8 cellular contexts compared by ENCODE assay signal in the genomic region with DNA sequence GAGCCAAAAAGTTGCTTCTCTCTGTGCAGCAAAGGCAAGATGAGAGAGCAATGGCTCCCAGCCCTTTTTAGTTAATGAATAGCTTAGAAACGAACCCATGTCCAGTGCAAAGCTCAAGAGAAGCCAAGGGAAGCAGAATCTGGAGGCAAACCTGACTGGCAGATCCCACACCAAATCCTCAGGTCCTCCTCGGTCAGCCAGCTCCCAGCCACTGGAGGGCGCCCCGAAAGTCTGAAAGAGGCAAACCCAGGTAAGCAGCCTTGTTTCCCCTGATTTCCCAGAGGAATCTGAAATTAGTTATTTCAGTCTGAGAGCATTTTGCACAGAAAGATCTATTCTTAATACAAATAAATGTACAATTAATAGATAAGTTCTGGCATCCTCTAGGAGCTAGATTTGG.
A peak's percentile ranks its signal among the peaks of the same experiment; 100 is the strongest.
DNase-seq lines count a peak whose midpoint lies in the region; ATAC-seq and TF ChIP-seq lines count a peak whose summit lies in the region.

No MANE protein-coding gene starts in this region.

- ATAC-seq in HG03457 (IDR thresholded peaks at IDR 0.05; ENCODE audit: unreplicated experiment) (no peak), GM21367 (IDR thresholded peaks at IDR 0.05; ENCODE audit: unreplicated experiment) (no peak)

- CTCF ChIA-PET in PC-9 (lab: Charles Lee) = interaction anchor here (0.6 to 1.3 kb wide), 2 partner anchors 11 to 374 kb away, joined by 3 read pairs; no protein-coding TSS in a partner anchor
- CTCF ChIA-PET in CD8-positive, alpha-beta memory T cell (lab: Charles Lee) = no interaction called here

- H3K4me1 ChIP-seq in PC-9 (replicated peaks; ENCODE audit: insufficient read depth) (no peaks in the 10 kb centered on the region), left ventricle myocardium inferior (no peaks in the 10 kb centered on the region), thyroid gland (no peaks in the 10 kb centered on the region)
- H3K4me1 ChIP-seq in CD8-positive, alpha-beta memory T cell (ENCODE audit: insufficient read depth, low read length) = no peaks in the 10 kb centered on the region

- no peaks in the 10 kb centered on the region for H3K9me2 ChIP-seq in PC-9 (ENCODE audit: insufficient read depth)

- no peak overlapping the region for H2AFZ ChIP-seq in PC-9

- H3K4me3 ChIP-seq in PC-9 (no peak overlapping the region), left ventricle myocardium inferior (no peak overlapping the region), thyroid gland (replicated peaks in 1 of 3) (no peak overlapping the region)
- H3K4me3 ChIP-seq in CD8-positive, alpha-beta memory T cell (ENCODE audit: low read length) = no peak overlapping the region

- H3K4me2 ChIP-seq in PC-9 = no peak overlapping the region

- no peaks in the 10 kb centered on the region for H3K36me3 Mint-ChIP-seq in activated CD4-positive, alpha-beta T cell treated with anti-CD3 and anti-CD28 coated beads, Interleukin-2, amount 10 ng/mL, durations not matched to agents 24 days and 14 days (ENCODE audit: low read depth)
- no peaks in the 10 kb centered on the region for H3K36me3 Mint-ChIP-seq in CD8-positive, alpha-beta memory T cell

- no peak overlapping the region for H3K4me3 Mint-ChIP-seq in activated CD4-positive, alpha-beta T cell treated with anti-CD3 and anti-CD28 coated beads, Interleukin-2, amount 10 ng/mL, durations not matched to agents 24 days and 14 days
- no peak overlapping the region for H3K4me3 Mint-ChIP-seq in CD8-positive, alpha-beta memory T cell

- WGBS in thyroid gland, 2 donors = 31% methylated on average over 4 of the region's 4 CpGs

- H3K36me3 ChIP-seq in PC-9 (ENCODE audit: low read depth) (no peaks in the 10 kb centered on the region), left ventricle myocardium inferior (no peaks in the 10 kb centered on the region), thyroid gland (no peaks in the 10 kb centered on the region)
- no peaks in the 10 kb centered on the region for H3K36me3 ChIP-seq in CD8-positive, alpha-beta memory T cell (ENCODE audit: insufficient read depth, low read length)

- H3K79me2 ChIP-seq in PC-9 (ENCODE audit: low read depth) = no peaks in the 10 kb centered on the region

- H3F3A ChIP-seq in PC-9 (ENCODE audit: insufficient read depth, low read depth) = no peaks in the 10 kb centered on the region

- no peaks in the 10 kb centered on the region for H3K9me3 Mint-ChIP-seq in activated CD4-positive, alpha-beta T cell treated with anti-CD3 and anti-CD28 coated beads, Interleukin-2, amount 10 ng/mL, durations not matched to agents 24 days and 14 days
- H3K9me3 Mint-ChIP-seq in CD8-positive, alpha-beta memory T cell = peaks cover 0 to 2% (median 0%) of the 10 kb centered on the region in 5 donors

- H3K9me3 ChIP-seq in PC-9 (ENCODE audit: insufficient read depth, low read depth) = no peaks in the 10 kb centered on the region
- no peaks in the 10 kb centered on the region for H3K9me3 ChIP-seq in left ventricle myocardium inferior (replicated peaks)
- H3K9me3 ChIP-seq in thyroid gland = no peaks in the 10 kb centered on the region
- no peaks in the 10 kb centered on the region for H3K9me3 ChIP-seq in CD8-positive, alpha-beta memory T cell (ENCODE audit: low read length)

- intact Hi-C loops in activated CD4-positive, alpha-beta T cell treated with anti-CD3 and anti-CD28 coated beads, Interleukin-2, amount 10 ng/mL, durations not matched to agents 24 days and 14 days (cut with micrococcal nuclease) = no loop called here
- intact Hi-C loops in PC-9 (cut with micrococcal nuclease; ENCODE audit: unreplicated experiment) (loop anchor here (1.0 to 5.0 kb wide), 2 partner anchors 245 to 375 kb away; no protein-coding TSS in a partner anchor), left ventricle myocardium inferior (cut with micrococcal nuclease) (no loop called here), thyroid gland (cut with DNase I) (no loop called here)

- TF ChIP-seq POLR2A in thyroid gland (IDR thresholded peaks at IDR 0.05) = no peak

- H3K27me3 ChIP-seq in PC-9 (ENCODE audit: insufficient read depth, low read depth) (no peaks in the 10 kb centered on the region), left ventricle myocardium inferior (ENCODE audit: low read depth) (no peaks in the 10 kb centered on the region), thyroid gland (no peaks in the 10 kb centered on the region)
- no peaks in the 10 kb centered on the region for H3K27me3 ChIP-seq in CD8-positive, alpha-beta memory T cell (ENCODE audit: insufficient read depth, low read length, poor library complexity, severe bottlenecking)

- H3K4me1 Mint-ChIP-seq in activated CD4-positive, alpha-beta T cell treated with anti-CD3 and anti-CD28 coated beads, Interleukin-2, amount 10 ng/mL, durations not matched to agents 24 days and 14 days = no peaks in the 10 kb centered on the region
- no peaks in the 10 kb centered on the region for H3K4me1 Mint-ChIP-seq in CD8-positive, alpha-beta memory T cell

- H3K27ac ChIP-seq in PC-9 (no peak overlapping the region), left ventricle myocardium inferior (replicated peaks) (no peak overlapping the region), thyroid gland (no peak overlapping the region)
- H3K27ac ChIP-seq in CD8-positive, alpha-beta memory T cell (ENCODE audit: low read depth, low read length) = no peak overlapping the region

- no peaks in the 10 kb centered on the region for H3K27me3 Mint-ChIP-seq in activated CD4-positive, alpha-beta T cell treated with anti-CD3 and anti-CD28 coated beads, Interleukin-2, amount 10 ng/mL, durations not matched to agents 24 days and 14 days
- peaks cover 0 to 2% of the 10 kb centered on the region in 2 donors for H3K27me3 Mint-ChIP-seq in CD8-positive, alpha-beta memory T cell

- POLR2A ChIA-PET in PC-9 (lab: Charles Lee; ENCODE audit: unreplicated experiment) = no interaction called here
- POLR2A ChIA-PET in CD8-positive, alpha-beta memory T cell (lab: Charles Lee) = no interaction called here

- peak; percentile 68 for TF ChIP-seq CTCF in PC-9 (conservative IDR thresholded peaks at IDR 0.05)
- TF ChIP-seq CTCF in left ventricle myocardium inferior (IDR thresholded peaks at IDR 0.05; ENCODE audit: borderline replicate concordance) = peak; percentile 52
- TF ChIP-seq CTCF in thyroid gland (IDR thresholded peaks at IDR 0.05) = peak; percentile 25 to 67 (median 56)

- DNase-seq in activated CD4-positive, alpha-beta T cell treated with anti-CD3 and anti-CD28 coated beads, Interleukin-2, amount 50 U/mL, for 48 hours = peak; percentile 9 to 21
- no peak for DNase-seq in activated CD4-positive, alpha-beta T cell treated with anti-CD3 and anti-CD28 coated beads, Interleukin-2, amount 10 ng/mL, durations not matched to agents 24 days and 14 days
- DNase-seq in PC-9 (peak in 1 of 2 experiments; percentile 45), left ventricle myocardium inferior (peak; percentile 28), thyroid gland (peak; percentile 66 to 83)
- DNase-seq in CD8-positive, alpha-beta memory T cell = no peak

- H3K27ac Mint-ChIP-seq in activated CD4-positive, alpha-beta T cell treated with anti-CD3 and anti-CD28 coated beads, Interleukin-2, amount 10 ng/mL, durations not matched to agents 24 days and 14 days = no peak overlapping the region
- no peak overlapping the region for H3K27ac Mint-ChIP-seq in CD8-positive, alpha-beta memory T cell

- no TSS peak for BruUV-seq in PC-9 (replicated peaks; lab: Mats Ljungman, UMichigan)

- no peaks in the 10 kb centered on the region for H4K20me1 ChIP-seq in PC-9 (ENCODE audit: insufficient read depth)

Comparison
In these comparisons a context has a peak if more than half of its experiments do, and no peak if none do; other contexts are left out.
1. DNase-seq: peak in activated CD4-positive, alpha-beta T cell treated with anti-CD3 and anti-CD28 coated beads, Interleukin-2, amount 50 U/mL, for 48 hours (2 of 2), left ventricle myocardium inferior (single experiment) and thyroid gland (2 of 2); none in activated CD4-positive, alpha-beta T cell treated with anti-CD3 and anti-CD28 coated beads, Interleukin-2, amount 10 ng/mL, durations not matched to agents 24 days and 14 days (single experiment) and CD8-positive, alpha-beta memory T cell (0 of 5).
2. Peak in every context shown above with its lines, with median percentiles within 50 percentile points of each other: CTCF ChIP-seq.